In the genomic region with DNA sequence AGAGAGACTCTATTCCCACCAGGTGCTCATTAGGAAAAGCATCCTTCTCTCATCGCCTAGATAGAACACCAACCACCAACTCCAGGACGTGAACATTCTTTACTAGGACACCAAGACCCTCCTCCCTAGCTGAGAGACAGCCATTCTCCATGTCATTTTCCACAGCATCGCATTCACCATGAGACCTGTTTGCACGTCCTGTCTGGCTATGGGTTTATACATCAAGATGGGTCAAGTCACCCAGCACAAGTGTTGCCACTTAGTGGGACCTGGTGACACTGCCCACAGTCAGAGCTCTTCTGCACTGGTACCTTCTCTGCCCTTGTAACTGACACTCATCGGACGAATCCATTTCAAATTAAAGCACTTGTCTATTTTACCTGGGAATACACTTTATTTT, we compare ENCODE assay signal across 20 cellular contexts. TPM values are rescaled to one million over a fixed set of nuclear protein-coding genes. Genes with fewer than 3 reads are reported as not detected.
A peak's percentile ranks its signal among the peaks of the same experiment; 100 is the strongest.
DNase-seq lines count a peak whose midpoint lies in the region; ATAC-seq, FAIRE-seq and TF ChIP-seq lines count a peak whose summit lies in the region.
"Had no signal": no experiment of that assay in that cellular context is flagged by ENCODE, and none has a peak within 500 bp of the region (broad histone marks: within the 10 kb centered on the region; RNA-seq: fewer than 3 reads in every experiment).

No MANE protein-coding gene starts in this region.

- CTCF ChIA-PET in GM12878 (lab: Yijun Ruan, JAX): interaction anchor here (1.2 kb wide), 1 partner anchor 15 kb away, joined by 3 read pairs; no protein-coding TSS in a partner anchor

- H3K4me3 ChIP-seq in GM12878: no peak overlapping the region
- H3K4me3 ChIP-seq: GM23248 had no signal

- no peaks in the 10 kb centered on the region for H3K27me3 Mint-ChIP-seq in endothelial cell (ENCODE audit: unreplicated experiment)
- H3K27me3 Mint-ChIP-seq: CD4-positive, alpha-beta memory T cell had no signal

- 91% methylated on average over 6 of the region's 6 CpGs for WGBS in GM12878 (ENCODE audit: insufficient coverage, insufficient replicate concordance, low lambda C conversion rate, missing lambda C conversion rate)

- intact Hi-C loops in GM12878 (cut with micrococcal nuclease; ENCODE audit: unreplicated experiment): no loop called here

- SMC1A ChIA-PET in GM12878 (lab: Charles Lee; ENCODE audit: uncharacterized antibody, unreplicated experiment): interaction anchor here (0.6 kb wide), 1 partner anchor 1688 kb away, joined by 4 read pairs; no protein-coding TSS in a partner anchor

- no peak for TF ChIP-seq POLR2A in GM12892 (IDR thresholded peaks at IDR 0.05; ENCODE audit: low read depth, low read length)
- 0 out of 2 replicates have a peak, but pooled peaks have one; percentile 31 for TF ChIP-seq POLR2A in GM12878 (IDR thresholded peaks at IDR 0.05; ENCODE audit: low read depth, low read length)

- no peak overlapping the region for H3K4me3 Mint-ChIP-seq in endothelial cell (ENCODE audit: unreplicated experiment)
- H3K4me3 Mint-ChIP-seq: CD4-positive, alpha-beta memory T cell; H9 had no signal

- H4K20me1 ChIP-seq in GM12878 (ENCODE audit: control insufficient read depth, insufficient read depth): no peaks in the 10 kb centered on the region

- no peak for TF ChIP-seq EP300 in GM12878 (IDR thresholded peaks at IDR 0.05; ENCODE audit: borderline replicate concordance in 1 of 2, control insufficient read depth in 1 of 2, low read depth in 2 of 2, low read length in 2 of 2)

- POLR2A ChIA-PET in GM12878 (lab: Charles Lee): interaction anchor here (1.5 kb wide), 1 partner anchor 16 kb away, joined by 4 read pairs; no protein-coding TSS in a partner anchor

- TF ChIP-seq CTCF in GM12878 (IDR thresholded peaks at IDR 0.05 in 2 of 3, conservative IDR thresholded peaks at IDR 0.05 in 1 of 3; ENCODE audit: control insufficient read depth in 2 of 3, extremely low read depth in 1 of 3, insufficient read depth in 1 of 3, low read depth in 3 of 3, low read length in 3 of 3) (no peak), endothelial cell (IDR thresholded peaks at IDR 0.05; ENCODE audit: unreplicated experiment) (no peak)

- no peak overlapping the region for H3K9ac ChIP-seq in GM12878 (ENCODE audit: control insufficient read depth, insufficient read depth, low read length)
- H3K9ac ChIP-seq: GM23248 had no signal

- H3K27ac Mint-ChIP-seq in endothelial cell (ENCODE audit: unreplicated experiment): peak overlapping the region; percentile 6
- H3K27ac Mint-ChIP-seq: CD4-positive, alpha-beta memory T cell; H9 had no signal

- peaks cover 6% of the 10 kb centered on the region for H3K9me3 Mint-ChIP-seq in endothelial cell (ENCODE audit: unreplicated experiment)

- no peaks in the 10 kb centered on the region for H3K4me1 ChIP-seq in GM12878 (ENCODE audit: control insufficient read depth, insufficient read depth, low read length)

- ATAC-seq in GM12878 (no peak), HG03460 (IDR thresholded peaks at IDR 0.05; ENCODE audit: unreplicated experiment) (no peak)
- ATAC-seq: HCT116 had no signal

- H3K4me1 Mint-ChIP-seq in endothelial cell (ENCODE audit: unreplicated experiment): peaks cover 19% of the 10 kb centered on the region
- H3K4me1 Mint-ChIP-seq: CD4-positive, alpha-beta memory T cell had no signal

- H3K9me3 ChIP-seq in GM12878 (replicated peaks; ENCODE audit: control insufficient read depth, insufficient read depth, low read length): no peaks in the 10 kb centered on the region; the same call in 1 of the 3 replicates

- H3K27ac ChIP-seq in GM12878 (ENCODE audit: control insufficient read depth, insufficient read depth): no peak overlapping the region
- H3K27ac ChIP-seq: GM23248 had no signal

- TF ChIP-seq RAD21 in GM12878 (IDR thresholded peaks at IDR 0.05; ENCODE audit: insufficient read depth, low read depth, low read length): no peak

- RAD21 ChIA-PET in GM12878 (lab: Charles Lee; ENCODE audit: unreplicated experiment): no interaction called here

- no TSS peak for BruUV-seq in GM12878 (replicated peaks; lab: Mats Ljungman, UMichigan)

- no peak overlapping the region for H2AFZ ChIP-seq in GM12878 (ENCODE audit: control insufficient read depth, low read depth, low read length)
- H2AFZ ChIP-seq: GM23248 had no signal

- H3K27me3 ChIP-seq in GM12878 (replicated peaks in 1 of 2; ENCODE audit: control insufficient read depth in 2 of 2, insufficient read depth in 2 of 2, low read length in 1 of 2): no peaks in the 10 kb centered on the region

- FAIRE-seq in GM12892 (lab: Jason Lieb, UNC) (peak; percentile 50), GM12878 (lab: Jason Lieb, UNC) (no peak)
- FAIRE-seq: GM19239 had no signal

- DNase-seq in GM12892 (ENCODE audit: insufficient read length): no peak
- no peak for DNase-seq in GM12878 (ENCODE audit: low read depth, low spot score)
- no peak for DNase-seq in endothelial cell (ENCODE audit: low spot score)
- DNase-seq in NCI-H774 (lab: John Stamatoyannopoulos, UW): no peak
- no peak for DNase-seq in 8988T
- DNase-seq in NCI-H69 (lab: John Stamatoyannopoulos, UW): no peak
- DNase-seq: C1 segment of cervical spinal cord; Calu3; CD4-positive, alpha-beta memory T cell; COR-L47; DMS53; DMS79 treated with DMSO at 0.1 percent for 48 hours; GF-D8; GM23248; H9 had no signal

- in situ Hi-C loops in GM12878 (cut with MboI): no loop called here

- no peak overlapping the region for H3K4me2 ChIP-seq in GM12878 (ENCODE audit: control insufficient read depth, insufficient read depth)

- H3K79me2 ChIP-seq in GM12878 (ENCODE audit: control insufficient read depth, insufficient read depth, low read length): no peaks in the 10 kb centered on the region

- H3K36me3 ChIP-seq in GM12878 (ENCODE audit: control insufficient read depth in 2 of 2, insufficient read depth in 2 of 2, low read length in 1 of 2): peaks cover 0 to 15% of the 10 kb centered on the region in 2 experiments; a peak in 2 of 4 replicates

- H3K36me3 Mint-ChIP-seq in endothelial cell (ENCODE audit: low read depth, unreplicated experiment): peaks cover 18% of the 10 kb centered on the region

RNA-seq across cellular contexts. Expression of gene LRP2BP, which starts 17.5 kb away (rescaled TPM):
- polyA plus RNA-seq in GM12892 (2012; ENCODE audit: missing spikeins): 9.4 TPM
- 17.9 and 22.6 TPM in 2 replicates for total RNA-seq in GM12878 (2013; cell fraction: nucleolus; rRNA removed)
- total RNA-seq in GM12878 (2014; rRNA removed): 0.82 and 0.85 TPM in 2 replicates
- total RNA-seq in GM12878 (2014; rRNA removed; fragmentation: Illumina TruSeq; extraction: Trizol): 0.55 and 0.81 TPM in 2 replicates
- total RNA-seq in GM12878 (2021): 0.48 and 0.62 TPM in 2 replicates
- 5.1 TPM for polyA plus RNA-seq in GM12878 (2011; ENCODE audit: low read depth)
- 1.2 and 2.3 TPM in 2 replicates for polyA plus RNA-seq in GM12878 (2011; rRNA removed)
- 0.13 and 0.24 TPM in 2 replicates for polyA plus RNA-seq in GM12878 (2011; cell fraction: cytosol; rRNA removed)
- polyA plus RNA-seq in GM12878 (2011; cell fraction: nucleus; rRNA removed): 3.6 and 4.5 TPM in 2 replicates
- polyA plus RNA-seq in GM12878 (2012): 4.5 and 6.1 TPM in 2 replicates
- polyA plus RNA-seq in GM12878 (2014; fragmentation: Illumina TruSeq; extraction: Trizol): 0.16 and 0.29 TPM in 2 replicates
- 1 to 10 TPM; 1.5 to 2.3 TPM for polyA plus RNA-seq in GM12878 (2014; fragmentation: Nextera tagmentation; extraction: Ambion mirVana)
- polyA plus RNA-seq in GM12878 (2014; rRNA removed): 0.27 and 0.39 TPM in 2 replicates
- polyA plus RNA-seq in GM12878 (2016; fragmentation: Nextera tagmentation; extraction: Ambion mirVana): 1 to 10 TPM; 4.5 to 5.2 TPM
- 1.1 and 2.4 TPM in 2 replicates for polyA minus RNA-seq in GM12878 (2011; rRNA and poly(A)+ RNA removed)
- polyA minus RNA-seq in GM12878 (2011; cell fraction: cytosol; rRNA and poly(A)+ RNA removed): 0.67 and 0.94 TPM in 2 replicates
- 3.3 and 3.4 TPM in 2 replicates for polyA minus RNA-seq in GM12878 (2011; cell fraction: nucleus; rRNA and poly(A)+ RNA removed)
- total RNA-seq in endothelial cell (ENCODE audit: unreplicated experiment): 0.92 TPM
- total RNA-seq: G401, GM23248 had no signal

RNA-seq across cellular contexts. Expression of gene ANKRD37, which starts 18.4 kb away (rescaled TPM):
- 160 TPM for polyA plus RNA-seq in GM12892 (2012; ENCODE audit: missing spikeins)
- total RNA-seq in GM12878 (2013; cell fraction: nucleolus; rRNA removed): 92.7 and 109 TPM in 2 replicates
- total RNA-seq in GM12878 (2014; rRNA removed): 21.0 and 26.8 TPM in 2 replicates
- 11.4 and 13.4 TPM in 2 replicates for total RNA-seq in GM12878 (2014; rRNA removed; fragmentation: Illumina TruSeq; extraction: Trizol)
- total RNA-seq in GM12878 (2021): 18.6 and 19.9 TPM in 2 replicates
- polyA plus RNA-seq in GM12878 (2011; ENCODE audit: low read depth): 201 TPM
- polyA plus RNA-seq in GM12878 (2011; rRNA removed): 67.9 and 80.1 TPM in 2 replicates
- polyA plus RNA-seq in GM12878 (2011; cell fraction: cytosol; rRNA removed): 46.2 and 65.1 TPM in 2 replicates
- polyA plus RNA-seq in GM12878 (2011; cell fraction: nucleus; rRNA removed): 48.1 and 72.6 TPM in 2 replicates
- polyA plus RNA-seq in GM12878 (2012): 80.2 and 194 TPM in 2 replicates
- polyA plus RNA-seq in GM12878 (2014; fragmentation: Illumina TruSeq; extraction: Trizol): 9.9 and 10.6 TPM in 2 replicates
- 10 to 100 TPM; 24.1 to 24.2 TPM for polyA plus RNA-seq in GM12878 (2014; fragmentation: Nextera tagmentation; extraction: Ambion mirVana)
- polyA plus RNA-seq in GM12878 (2014; rRNA removed): 23.5 and 32.2 TPM in 2 replicates
- polyA plus RNA-seq in GM12878 (2016; fragmentation: Nextera tagmentation; extraction: Ambion mirVana): 10 to 100 TPM; 52.1 to 57.3 TPM
- polyA minus RNA-seq in GM12878 (2011; rRNA and poly(A)+ RNA removed): 28.2 and 31.1 TPM in 2 replicates
- polyA minus RNA-seq in GM12878 (2011; cell fraction: cytosol; rRNA and poly(A)+ RNA removed): 20.3 and 21.3 TPM in 2 replicates
- 57.9 and 60.2 TPM in 2 replicates for polyA minus RNA-seq in GM12878 (2011; cell fraction: nucleus; rRNA and poly(A)+ RNA removed)
- total RNA-seq in endothelial cell (ENCODE audit: unreplicated experiment): 2.6 TPM
- total RNA-seq: A673 had no signal

RNA-seq across cellular contexts. Expression of gene UFSP2, which starts 47.5 kb away (rescaled TPM):
- polyA plus RNA-seq in GM12892 (2012; ENCODE audit: missing spikeins): 22.8 TPM
- 28.4 and 32.5 TPM in 2 replicates for total RNA-seq in GM12878 (2013; cell fraction: nucleolus; rRNA removed)
- total RNA-seq in GM12878 (2014; rRNA removed) (31.6 and 35.9 TPM in 2 replicates), GM12878 (2014; rRNA removed; fragmentation: Illumina TruSeq; extraction: Trizol) (34.5 and 37.4 TPM in 2 replicates), GM12878 (2021) (23.3 and 25.4 TPM in 2 replicates), endothelial cell (ENCODE audit: unreplicated experiment) (27.4 TPM)
- polyA plus RNA-seq in GM12878 (2011; ENCODE audit: low read depth): 13.8 TPM
- polyA plus RNA-seq in GM12878 (2011; rRNA removed) (53.1 and 91.4 TPM in 2 replicates), GM12878 (2014; fragmentation: Illumina TruSeq; extraction: Trizol) (34.2 and 54.4 TPM in 2 replicates), GM12878 (2014; fragmentation: Nextera tagmentation; extraction: Ambion mirVana) (10 to 100 TPM; 40.9 to 42.5 TPM), GM12878 (2014; rRNA removed) (26.4 and 30.8 TPM in 2 replicates), GM12878 (2016; fragmentation: Nextera tagmentation; extraction: Ambion mirVana) (10 to 100 TPM; 49.0 to 51.5 TPM)
- polyA plus RNA-seq in GM12878 (2011; cell fraction: cytosol; rRNA removed): 23.8 and 27.8 TPM in 2 replicates
- polyA plus RNA-seq in GM12878 (2011; cell fraction: nucleus; rRNA removed): 17.0 and 17.5 TPM in 2 replicates
- 19.6 and 26.0 TPM in 2 replicates for polyA plus RNA-seq in GM12878 (2012)
- 34.9 and 47.2 TPM in 2 replicates for polyA minus RNA-seq in GM12878 (2011; rRNA and poly(A)+ RNA removed)
- 13.0 and 16.0 TPM in 2 replicates for polyA minus RNA-seq in GM12878 (2011; cell fraction: cytosol; rRNA and poly(A)+ RNA removed)
- polyA minus RNA-seq in GM12878 (2011; cell fraction: nucleus; rRNA and poly(A)+ RNA removed): 11.2 and 12.8 TPM in 2 replicates
